13 cellular contexts compared by ENCODE assay signal in the genomic region with DNA sequence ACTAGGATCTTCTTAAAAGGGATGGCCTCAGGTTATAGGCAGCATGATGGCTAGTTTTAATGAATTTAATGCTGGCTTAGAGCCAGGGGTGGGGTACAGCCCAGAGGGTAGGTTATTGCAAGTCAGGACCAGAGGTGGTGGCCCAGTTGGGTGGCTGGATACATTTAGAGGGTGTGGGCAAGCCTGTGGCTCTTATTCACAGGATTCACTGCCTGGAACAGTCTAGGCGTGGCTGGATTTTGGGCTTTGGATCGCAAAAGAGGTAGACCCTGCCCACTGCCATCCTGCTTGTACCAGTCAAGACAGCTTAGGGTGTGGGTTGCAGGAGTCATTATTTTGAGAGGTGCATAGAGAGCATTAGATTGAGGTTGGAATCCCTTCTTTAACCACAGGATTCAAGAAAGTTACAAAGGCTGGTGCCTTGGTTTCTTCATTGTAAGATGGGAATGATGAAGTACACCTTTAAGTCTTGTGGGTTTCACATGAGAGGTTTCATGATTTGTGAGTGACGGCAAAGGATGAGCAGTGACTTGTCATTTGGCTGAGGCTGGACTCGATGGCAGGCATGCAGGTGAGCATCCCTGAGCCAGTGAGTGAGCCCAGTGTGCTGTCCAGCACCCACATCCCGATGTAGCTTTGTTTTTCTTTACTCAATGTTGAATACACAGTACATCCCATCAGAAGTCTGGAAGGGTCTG.
DNase-seq lines count a peak whose midpoint lies in the region; ATAC-seq and TF ChIP-seq lines count a peak whose summit lies in the region.
"Had no signal": no experiment of that assay in that cellular context is flagged by ENCODE, and none has a peak within 500 bp of the region (broad histone marks: within the 10 kb centered on the region; RNA-seq: fewer than 3 reads in every experiment).

No MANE protein-coding gene starts in this region.

- no peak overlapping the region for H3K4me3 Mint-ChIP-seq in activated CD4-positive, alpha-beta T cell treated with anti-CD3 and anti-CD28 coated beads for 36 hours
- H3K4me3 Mint-ChIP-seq in activated T-helper 1 cell treated with anti-CD3 and anti-CD28 coated beads, Interleukin-12 subunit alpha, Interleukin-12 subunit beta, Interleukin-2, Interleukin-4 antibody, amounts not matched to agents 30 ng/mL and 10 ng/mL and 1 ng/mL, durations not matched to agents 14 hours and 24 hours and 36 hours, result peak overlapping the region; percentile 56

- H3K4me2 ChIP-seq in hepatocyte, result no peak overlapping the region

- peaks cover 71% of the 10 kb centered on the region for H3K4me1 ChIP-seq in hepatocyte (ENCODE audit: insufficient read depth)

- no peaks in the 10 kb centered on the region for H3K27me3 ChIP-seq in hepatocyte

- H3K9me3 Mint-ChIP-seq in activated CD4-positive, alpha-beta T cell treated with anti-CD3 and anti-CD28 coated beads for 36 hours (ENCODE audit: low read depth), result no peaks in the 10 kb centered on the region
- H3K9me3 Mint-ChIP-seq in activated T-helper 1 cell treated with anti-CD3 and anti-CD28 coated beads, Interleukin-12 subunit alpha, Interleukin-12 subunit beta, Interleukin-2, Interleukin-4 antibody, amounts not matched to agents 30 ng/mL and 10 ng/mL and 1 ng/mL, durations not matched to agents 14 hours and 24 hours and 36 hours, result no peaks in the 10 kb centered on the region

- CTCF ChIA-PET in activated CD4-positive, alpha-beta T cell treated with anti-CD3 and anti-CD28 coated beads for 36 hours (lab: Charles Lee), result interaction anchor here (1.2 to 1.7 kb wide), 2 partner anchors 58 to 61 kb away, joined by 3 to 6 read pairs; no protein-coding TSS in a partner anchor

- ATAC-seq in activated CD4-positive, alpha-beta T cell treated with anti-CD3 and anti-CD28 coated beads for 36 hours, result no peak
- no peak for ATAC-seq in left lobe of liver

- peaks cover 9% of the 10 kb centered on the region for H3K36me3 Mint-ChIP-seq in activated CD4-positive, alpha-beta T cell treated with anti-CD3 and anti-CD28 coated beads for 36 hours (ENCODE audit: low read depth)
- H3K36me3 Mint-ChIP-seq in activated T-helper 1 cell treated with anti-CD3 and anti-CD28 coated beads, Interleukin-12 subunit alpha, Interleukin-12 subunit beta, Interleukin-2, Interleukin-4 antibody, amounts not matched to agents 30 ng/mL and 10 ng/mL and 1 ng/mL, durations not matched to agents 14 hours and 24 hours and 36 hours (ENCODE audit: low read depth), result peaks cover 14% of the 10 kb centered on the region

- H3K4me3 ChIP-seq in hepatocyte, result no peak overlapping the region
- H3K4me3 ChIP-seq: psoas muscle had no signal

- H4K20me1 ChIP-seq in hepatocyte (ENCODE audit: insufficient read depth, poor library complexity, severe bottlenecking), result peaks cover 3% of the 10 kb centered on the region

- H3K79me2 ChIP-seq in hepatocyte, result peaks cover 97% of the 10 kb centered on the region

- no peaks in the 10 kb centered on the region for H3K27me3 Mint-ChIP-seq in activated CD4-positive, alpha-beta T cell treated with anti-CD3 and anti-CD28 coated beads for 36 hours
- H3K27me3 Mint-ChIP-seq in activated T-helper 1 cell treated with anti-CD3 and anti-CD28 coated beads, Interleukin-12 subunit alpha, Interleukin-12 subunit beta, Interleukin-2, Interleukin-4 antibody, amounts not matched to agents 30 ng/mL and 10 ng/mL and 1 ng/mL, durations not matched to agents 14 hours and 24 hours and 36 hours (ENCODE audit: insufficient read depth), result peaks cover 2% of the 10 kb centered on the region

- intact Hi-C loops in activated CD4-positive, alpha-beta T cell treated with anti-CD3 and anti-CD28 coated beads for 36 hours (cut with DNase I, micrococcal nuclease), result loop anchor here (5.0 to 10.0 kb wide), 4 partner anchors 187 to 501 kb away; a partner anchor contains a TSS
- intact Hi-C loops in activated T-helper 1 cell treated with anti-CD3 and anti-CD28 coated beads, Interleukin-12 subunit alpha, Interleukin-12 subunit beta, Interleukin-2, Interleukin-4 antibody, amounts not matched to agents 30 ng/mL and 10 ng/mL and 1 ng/mL, durations not matched to agents 14 hours and 24 hours and 36 hours (cut with micrococcal nuclease), result loop anchor here (5.0 kb wide), 1 partner anchor 159 kb away; no protein-coding TSS in a partner anchor

- no peak overlapping the region for H2AFZ ChIP-seq in hepatocyte

- 90% methylated on average over 5 of the region's 5 CpGs for WGBS in hepatocyte (ENCODE audit: low lambda C conversion rate, missing lambda C conversion rate)

- no peaks in the 10 kb centered on the region for H3K9me3 ChIP-seq in hepatocyte (ENCODE audit: low read depth)
- H3K9me3 ChIP-seq: psoas muscle had no signal

- no peaks in the 10 kb centered on the region for H3K9me2 ChIP-seq in hepatocyte (replicated peaks; ENCODE audit: insufficient read depth)

- H3K27ac ChIP-seq in hepatocyte (peak overlapping the region; percentile 89), temporal lobe (ENCODE audit: low read depth, low read length) (peak overlapping the region; percentile 54)

- no peaks in the 10 kb centered on the region for H3K36me3 ChIP-seq in hepatocyte (replicated peaks; ENCODE audit: insufficient read depth, low read depth)

- H3K27ac Mint-ChIP-seq in activated CD4-positive, alpha-beta T cell treated with anti-CD3 and anti-CD28 coated beads for 36 hours, result peak overlapping the region; percentile 43
- H3K27ac Mint-ChIP-seq in activated T-helper 1 cell treated with anti-CD3 and anti-CD28 coated beads, Interleukin-12 subunit alpha, Interleukin-12 subunit beta, Interleukin-2, Interleukin-4 antibody, amounts not matched to agents 30 ng/mL and 10 ng/mL and 1 ng/mL, durations not matched to agents 14 hours and 24 hours and 36 hours, result peak overlapping the region; percentile 75

- TF ChIP-seq CTCF in hepatocyte (IDR thresholded peaks at IDR 0.05; ENCODE audit: poor library complexity), result no peak

- DNase-seq in activated CD4-positive, alpha-beta T cell treated with anti-CD3 and anti-CD28 coated beads for 36 hours, result no peak
- no peak for DNase-seq in activated CD4-positive, alpha-beta T cell treated with anti-CD3 and anti-CD28 coated beads, Interleukin-2, amount 50 U/mL, for 48 hours
- no peak for DNase-seq in activated T-helper 1 cell treated with anti-CD3 and anti-CD28 coated beads, Interleukin-12 subunit alpha, Interleukin-12 subunit beta, Interleukin-2, Interleukin-4 antibody, amounts not matched to agents 30 ng/mL and 10 ng/mL and 1 ng/mL, durations not matched to agents 14 hours and 24 hours and 36 hours (ENCODE audit: low spot score)
- DNase-seq in hepatocyte (ENCODE audit: low spot score), result no peak
- no peak for DNase-seq in NAMALWA (ENCODE audit: low spot score)
- no peak for DNase-seq in NCI-H774 (lab: John Stamatoyannopoulos, UW)
- DNase-seq in left lobe of liver (ENCODE audit: low spot score), result no peak
- DNase-seq: activated CD8-positive, alpha-beta memory T cell treated with anti-CD3 and anti-CD28 coated beads, Interleukin-2, amount 50 U/mL, for 4 hours; effector CD4-positive, alpha-beta T cell; foreskin fibroblast; NCI-H1930; psoas muscle had no signal

- H3K4me1 Mint-ChIP-seq in activated CD4-positive, alpha-beta T cell treated with anti-CD3 and anti-CD28 coated beads for 36 hours, result peaks cover 83% of the 10 kb centered on the region
- peaks cover 92% of the 10 kb centered on the region for H3K4me1 Mint-ChIP-seq in activated T-helper 1 cell treated with anti-CD3 and anti-CD28 coated beads, Interleukin-12 subunit alpha, Interleukin-12 subunit beta, Interleukin-2, Interleukin-4 antibody, amounts not matched to agents 30 ng/mL and 10 ng/mL and 1 ng/mL, durations not matched to agents 14 hours and 24 hours and 36 hours (ENCODE audit: low read depth)

- POLR2A ChIA-PET in activated CD4-positive, alpha-beta T cell treated with anti-CD3 and anti-CD28 coated beads for 36 hours (lab: Charles Lee), result no interaction called here
